In the genomic region with DNA sequence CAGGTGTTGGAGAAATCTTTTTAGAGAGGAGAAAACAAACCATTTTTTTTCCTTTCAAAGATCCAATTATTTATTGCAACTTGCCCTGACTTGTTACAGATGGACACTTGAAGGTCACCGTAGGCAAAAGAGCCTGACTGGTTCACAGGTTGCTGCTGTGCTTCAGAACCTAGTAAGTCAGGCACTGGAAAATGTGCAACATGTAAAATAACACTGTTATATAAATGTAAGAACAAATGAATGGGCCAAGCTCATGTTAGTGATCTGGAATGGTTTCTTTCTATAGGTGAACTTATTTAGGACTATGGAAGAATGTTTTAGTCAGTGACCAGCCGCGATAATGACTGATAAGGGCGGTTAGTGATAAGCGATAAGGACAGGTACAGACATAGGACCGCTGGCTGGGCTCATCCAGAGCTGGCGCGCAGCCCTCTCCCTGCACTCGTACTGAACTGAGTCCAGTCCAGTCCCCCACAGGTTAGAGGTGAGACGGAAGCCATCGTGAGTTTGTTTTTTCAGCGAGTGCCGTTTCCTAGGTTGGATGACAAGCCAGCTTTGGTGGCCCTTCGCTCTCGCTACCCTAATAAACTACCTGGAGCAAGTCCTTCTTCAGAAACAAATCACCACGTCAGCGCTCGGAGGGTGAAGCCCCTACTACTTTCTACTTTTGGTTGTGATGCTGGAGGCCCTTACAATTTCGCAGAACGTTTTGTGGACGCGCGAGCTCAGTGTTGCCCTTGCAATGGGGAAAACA, we compare ENCODE assay signal across 8 cellular contexts.
DNase-seq lines count a peak whose midpoint lies in the region; ATAC-seq and TF ChIP-seq lines count a peak whose summit lies in the region.

No MANE protein-coding gene starts in this region.

- no peak for TF ChIP-seq EP300 in tibial nerve (IDR thresholded peaks at IDR 0.05)

- peak overlapping the region; percentile 11 to 43 for H3K18ac ChIP-seq in mesenchymal stem cell (ENCODE audit: low read depth in 1 of 2, low read length in 2 of 2)

- peak overlapping the region; percentile 88 for H3K9ac ChIP-seq in mesenchymal stem cell (ENCODE audit: low read length)

- H4K91ac ChIP-seq in mesenchymal stem cell (ENCODE audit: low read length), result no peak overlapping the region

- DNase-seq in BE2C, result peak; percentile 8
- no peak for DNase-seq in SJCRH30
- DNase-seq in central memory CD8-positive, alpha-beta T cell (ENCODE audit: low spot score in 2 of 2), result no peak
- DNase-seq in mesenchymal stem cell, result no peak
- no peak for DNase-seq in tibial nerve (ENCODE audit: low spot score in 2 of 2)
- no peak for DNase-seq in cortex of kidney (lab: John Stamatoyannopoulos, UW)

- 7% methylated on average over 23 of the region's 23 CpGs for WGBS in mesenchymal stem cell
- WGBS in tibial nerve, 2 donors, result 12 to 20% methylated on average over 22 to 23 of the region's 23 CpGs

- no peaks in the 10 kb centered on the region for H3K9me3 ChIP-seq in BE2C
- H3K9me3 ChIP-seq in SJCRH30 (replicated peaks), result no peaks in the 10 kb centered on the region; the same call in 1 of the 2 replicates
- no peaks in the 10 kb centered on the region for H3K9me3 ChIP-seq in mesenchymal stem cell (ENCODE audit: control insufficient read depth, low read length)
- no peaks in the 10 kb centered on the region for H3K9me3 ChIP-seq in tibial nerve

- H3K27me3 ChIP-seq in BE2C (peaks cover 35% of the 10 kb centered on the region), SJCRH30 (no peaks in the 10 kb centered on the region), mesenchymal stem cell (ENCODE audit: control insufficient read depth in 1 of 2, insufficient read depth in 1 of 2, low read length in 2 of 2) (peaks cover 0 to 35% of the 10 kb centered on the region in 2 experiments), tibial nerve (peaks cover 0 to 33% of the 10 kb centered on the region in 2 donors)

- peak overlapping the region in 1 of 2 experiments; percentile 9 for H3K4ac ChIP-seq in mesenchymal stem cell (ENCODE audit: low read depth in 1 of 2, low read length in 2 of 2)

- H3K36me3 ChIP-seq in BE2C, result no peaks in the 10 kb centered on the region
- H3K36me3 ChIP-seq in SJCRH30, result no peaks in the 10 kb centered on the region
- no peaks in the 10 kb centered on the region for H3K36me3 ChIP-seq in mesenchymal stem cell (ENCODE audit: control insufficient read depth in 1 of 2, insufficient read depth in 2 of 2, low read depth in 1 of 2, low read length in 2 of 2)
- H3K36me3 ChIP-seq in tibial nerve, result no peaks in the 10 kb centered on the region

- H3K4me1 ChIP-seq in BE2C, result no peaks in the 10 kb centered on the region
- no peaks in the 10 kb centered on the region for H3K4me1 ChIP-seq in SJCRH30
- H3K4me1 ChIP-seq in mesenchymal stem cell (ENCODE audit: control insufficient read depth, insufficient read depth, low read depth, low read length), result peaks cover 15% of the 10 kb centered on the region
- H3K4me1 ChIP-seq in tibial nerve, result peaks cover 0 to 37% (median 8%) of the 10 kb centered on the region in 4 donors

- H3K79me1 ChIP-seq in mesenchymal stem cell (replicated peaks; ENCODE audit: low read length, poor library complexity, severe bottlenecking), result no peaks in the 10 kb centered on the region

- no peak overlapping the region for H2BK5ac ChIP-seq in mesenchymal stem cell (ENCODE audit: low read depth, low read length, poor library complexity, severe bottlenecking)

- H4K8ac ChIP-seq in mesenchymal stem cell (ENCODE audit: low read length), result peak overlapping the region; percentile 27

- TF ChIP-seq CTCF in BE2C (IDR thresholded peaks at IDR 0.05; ENCODE audit: low read depth, low read length) (no peak), tibial nerve (IDR thresholded peaks at IDR 0.05) (no peak)

- no peak overlapping the region for H2AK5ac ChIP-seq in mesenchymal stem cell (ENCODE audit: low read length, severe bottlenecking)

- ATAC-seq in GM18873 (IDR thresholded peaks at IDR 0.05; ENCODE audit: low FRiP score, unreplicated experiment), result peak; percentile 28
- ATAC-seq in HG03108 (IDR thresholded peaks at IDR 0.05; ENCODE audit: unreplicated experiment), result peak; percentile 22
- peak; percentile 25 for ATAC-seq in central memory CD8-positive, alpha-beta T cell (replicated peaks; ENCODE audit: extremely low read depth, poor library complexity, severe bottlenecking)

- no peak overlapping the region for H2BK120ac ChIP-seq in mesenchymal stem cell (ENCODE audit: low read depth, low read length)

- peak overlapping the region in 1 of 2 experiments; percentile 85 for H3K23ac ChIP-seq in mesenchymal stem cell (ENCODE audit: low read length in 2 of 2)

- H3K27ac ChIP-seq in SJCRH30 (no peak overlapping the region), mesenchymal stem cell (ENCODE audit: low read length, poor library complexity, severe bottlenecking) (no peak overlapping the region), tibial nerve (peak overlapping the region in 2 of 4 donors; percentile 61 to 79)

- no peak overlapping the region for H3K14ac ChIP-seq in mesenchymal stem cell (ENCODE audit: low read length in 2 of 2)

- H3K36me3 Mint-ChIP-seq in central memory CD8-positive, alpha-beta T cell (ENCODE audit: insufficient read depth), result peaks cover 18% of the 10 kb centered on the region

- H3K27ac Mint-ChIP-seq in central memory CD8-positive, alpha-beta T cell (ENCODE audit: low read depth), result peak overlapping the region; percentile 95

- H3K4me3 ChIP-seq in BE2C (ENCODE audit: low read depth, low read length) (peak overlapping the region; percentile 91), SJCRH30 (peak overlapping the region; percentile 54), mesenchymal stem cell (ENCODE audit: insufficient read depth in 1 of 2, low read depth in 1 of 2, low read length in 2 of 2) (peak overlapping the region; percentile 58 to 88), tibial nerve (peak overlapping the region; percentile 40 to 71 (median 65))

- peak overlapping the region; percentile 84 for H3K4me2 ChIP-seq in mesenchymal stem cell (ENCODE audit: low read length, poor library complexity, severe bottlenecking)

- H3K9me3 Mint-ChIP-seq in central memory CD8-positive, alpha-beta T cell, result no peaks in the 10 kb centered on the region

- peaks cover 28% of the 10 kb centered on the region for H3K4me1 Mint-ChIP-seq in central memory CD8-positive, alpha-beta T cell

- peaks cover 10% of the 10 kb centered on the region for H3K27me3 Mint-ChIP-seq in central memory CD8-positive, alpha-beta T cell

- TF ChIP-seq POLR2A in tibial nerve (IDR thresholded peaks at IDR 0.05), result no peak

- peak overlapping the region; percentile 59 for H2AFZ ChIP-seq in mesenchymal stem cell (ENCODE audit: low read depth, low read length)

- peak overlapping the region; percentile 9 to 10 for H2BK12ac ChIP-seq in mesenchymal stem cell (ENCODE audit: low read length in 2 of 2)

- peak overlapping the region; percentile 88 for H3K4me3 Mint-ChIP-seq in central memory CD8-positive, alpha-beta T cell

- H2BK15ac ChIP-seq in mesenchymal stem cell (ENCODE audit: low read depth, poor library complexity, severe bottlenecking), result peak overlapping the region; percentile 82
